Comparison of ENCODE assay signal across 24 cellular contexts in the genomic region with DNA sequence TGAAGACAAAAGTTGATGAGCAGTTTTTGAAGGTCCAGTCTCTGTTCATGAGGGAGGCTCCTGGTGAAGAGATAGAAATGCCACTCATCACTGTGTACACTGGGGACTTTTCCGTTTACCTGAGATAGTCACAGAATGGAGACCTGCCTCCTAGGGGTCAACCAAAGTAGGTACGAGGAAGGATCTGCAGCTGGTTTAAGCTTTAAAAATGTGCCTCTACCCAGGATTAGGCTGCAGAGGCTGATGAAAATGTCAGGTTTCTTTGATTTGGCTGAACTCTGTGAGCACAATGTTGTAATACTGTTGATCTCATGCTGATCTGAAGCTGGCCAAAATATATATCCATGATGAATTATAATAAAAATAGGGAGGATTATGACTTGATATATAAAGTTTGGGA.
DNase-seq lines count a peak whose midpoint lies in the region; ATAC-seq and TF ChIP-seq lines count a peak whose summit lies in the region.
"Had no signal": no experiment of that assay in that cellular context is flagged by ENCODE, and none has a peak within 500 bp of the region (broad histone marks: within the 10 kb centered on the region; RNA-seq: fewer than 3 reads in every experiment).

No MANE protein-coding gene starts in this region.

- in situ Hi-C loops in GM13976 (cut with MboI; ENCODE audit: low sequenced_read_pairs, unreplicated experiment) = no loop called here

- H3K4me1 Mint-ChIP-seq in WTC11 = peaks cover 18% of the 10 kb centered on the region
- peaks cover 30% of the 10 kb centered on the region for H3K4me1 Mint-ChIP-seq in nephron
- H3K4me1 Mint-ChIP-seq: CD4-positive, alpha-beta memory T cell; IgD-negative memory B cell had no signal

- POLR2A ChIA-PET in WTC11 (lab: Charles Lee) = interaction anchor here (0.6 kb wide), 1 partner anchor 85 kb away, joined by 6 read pairs; no protein-coding TSS in a partner anchor

- no peaks in the 10 kb centered on the region for H3K36me3 Mint-ChIP-seq in WTC11
- H3K36me3 Mint-ChIP-seq in nephron (ENCODE audit: low read depth) = no peaks in the 10 kb centered on the region

- no peaks in the 10 kb centered on the region for H3K9me3 Mint-ChIP-seq in WTC11
- no peaks in the 10 kb centered on the region for H3K9me3 Mint-ChIP-seq in nephron
- H3K9me3 Mint-ChIP-seq: HFFc6, IgD-negative memory B cell had no signal

- H3K27ac Mint-ChIP-seq in WTC11 (no peak overlapping the region), nephron (peak overlapping the region in 2 of 3 experiments; percentile 14 to 57)
- H3K27ac Mint-ChIP-seq: CD4-positive, alpha-beta memory T cell; HFFc6; IgD-negative memory B cell had no signal

- no peak for TF ChIP-seq CTCF in WTC11 (IDR thresholded peaks at IDR 0.05)
- no peak for TF ChIP-seq CTCF in nephron (IDR thresholded peaks at IDR 0.05; ENCODE audit: unreplicated experiment in 3 of 3)
- TF ChIP-seq CTCF in GM13976 (IDR thresholded peaks at IDR 0.05; ENCODE audit: borderline replicate concordance, control extremely low read depth, extremely low read depth, insufficient read depth, missing control alignments) = no peak

- no peaks in the 10 kb centered on the region for H3K27me3 Mint-ChIP-seq in WTC11 (ENCODE audit: low read depth)
- no peaks in the 10 kb centered on the region for H3K27me3 Mint-ChIP-seq in nephron (ENCODE audit: low read depth)
- H3K27me3 Mint-ChIP-seq: IgD-negative memory B cell had no signal

- ATAC-seq in GM18502 (IDR thresholded peaks at IDR 0.05; ENCODE audit: poor library complexity, unreplicated experiment) = peak; percentile 62
- ATAC-seq in WTC11 = peak; percentile 67
- ATAC-seq in HG03432 (IDR thresholded peaks at IDR 0.05; ENCODE audit: unreplicated experiment) = no peak
- ATAC-seq: GM12878 had no signal

- CTCF ChIA-PET in WTC11 (lab: Charles Lee) = interaction anchor here (0.9 to 1.6 kb wide), 2 partner anchors 35 to 699 kb away, joined by 3 to 11 read pairs; no protein-coding TSS in a partner anchor

- H3K4me3 Mint-ChIP-seq in WTC11 = no peak overlapping the region
- H3K4me3 Mint-ChIP-seq in nephron = no peak overlapping the region
- H3K4me3 Mint-ChIP-seq: CD4-positive, alpha-beta memory T cell; HFFc6; IgD-negative memory B cell had no signal

- DNase-seq in WTC11 (ENCODE audit: low spot score) = no peak
- DNase-seq in fibroblast of peridontal ligament (ENCODE audit: extremely low read depth) = peak; percentile 37
- DNase-seq in GM13976 (ENCODE audit: low spot score) = no peak
- DNase-seq in NCI-H2029 treated with DMSO at 0.1 percent for 48 hours (lab: John Stamatoyannopoulos, UW) = no peak
- no peak for DNase-seq in UCSD-AML1 (lab: John Stamatoyannopoulos, UW; ENCODE audit: unreplicated experiment)
- DNase-seq: ACHN; Caco-2; CD4-positive, alpha-beta memory T cell; DMS 273 treated with DMSO at 0.1 percent for 48 hours; DMS79 treated with DMSO at 0.1 percent for 48 hours; HFFc6; Karpas-422; NCI-H1417 treated with DMSO at 0.1 percent for 48 hours; NCI-H187; NCI-H2227 treated with DMSO at 0.1 percent for 48 hours; NCI-H510A treated with DMSO at 0.1 percent for 48 hours; NCI-H748 treated with DMSO at 0.1 percent for 48 hours; Peyer's patch; SJCRH30 had no signal

TF ChIP-seq in WTC11, 78 proteins besides CTCF, POLR2A, EP300 and RAD21:
- TF ChIP-seq ZNF671 (CRISPR knock-in tag; IDR thresholded peaks at IDR 0.05) = no peak
- TF ChIP-seq FOXP1 (CRISPR knock-in tag; IDR thresholded peaks at IDR 0.05; ENCODE audit: borderline replicate concordance) = no peak
- TF ChIP-seq JAZF1 (CRISPR knock-in tag; IDR thresholded peaks at IDR 0.05) = no peak
- TF ChIP-seq, protein P1, sequence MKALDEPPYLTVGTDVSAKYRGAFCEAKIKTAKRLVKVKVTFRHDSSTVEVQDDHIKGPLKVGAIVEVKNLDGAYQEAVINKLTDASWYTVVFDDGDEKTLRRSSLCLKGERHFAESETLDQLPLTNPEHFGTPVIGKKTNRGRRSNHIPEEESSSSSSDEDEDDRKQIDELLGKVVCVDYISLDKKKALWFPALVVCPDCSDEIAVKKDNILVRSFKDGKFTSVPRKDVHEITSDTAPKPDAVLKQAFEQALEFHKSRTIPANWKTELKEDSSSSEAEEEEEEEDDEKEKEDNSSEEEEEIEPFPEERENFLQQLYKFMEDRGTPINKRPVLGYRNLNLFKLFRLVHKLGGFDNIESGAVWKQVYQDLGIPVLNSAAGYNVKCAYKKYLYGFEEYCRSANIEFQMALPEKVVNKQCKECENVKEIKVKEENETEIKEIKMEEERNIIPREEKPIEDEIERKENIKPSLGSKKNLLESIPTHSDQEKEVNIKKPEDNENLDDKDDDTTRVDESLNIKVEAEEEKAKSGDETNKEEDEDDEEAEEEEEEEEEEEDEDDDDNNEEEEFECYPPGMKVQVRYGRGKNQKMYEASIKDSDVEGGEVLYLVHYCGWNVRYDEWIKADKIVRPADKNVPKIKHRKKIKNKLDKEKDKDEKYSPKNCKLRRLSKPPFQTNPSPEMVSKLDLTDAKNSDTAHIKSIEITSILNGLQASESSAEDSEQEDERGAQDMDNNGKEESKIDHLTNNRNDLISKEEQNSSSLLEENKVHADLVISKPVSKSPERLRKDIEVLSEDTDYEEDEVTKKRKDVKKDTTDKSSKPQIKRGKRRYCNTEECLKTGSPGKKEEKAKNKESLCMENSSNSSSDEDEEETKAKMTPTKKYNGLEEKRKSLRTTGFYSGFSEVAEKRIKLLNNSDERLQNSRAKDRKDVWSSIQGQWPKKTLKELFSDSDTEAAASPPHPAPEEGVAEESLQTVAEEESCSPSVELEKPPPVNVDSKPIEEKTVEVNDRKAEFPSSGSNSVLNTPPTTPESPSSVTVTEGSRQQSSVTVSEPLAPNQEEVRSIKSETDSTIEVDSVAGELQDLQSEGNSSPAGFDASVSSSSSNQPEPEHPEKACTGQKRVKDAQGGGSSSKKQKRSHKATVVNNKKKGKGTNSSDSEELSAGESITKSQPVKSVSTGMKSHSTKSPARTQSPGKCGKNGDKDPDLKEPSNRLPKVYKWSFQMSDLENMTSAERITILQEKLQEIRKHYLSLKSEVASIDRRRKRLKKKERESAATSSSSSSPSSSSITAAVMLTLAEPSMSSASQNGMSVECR (CRISPR knock-in tag; IDR thresholded peaks at IDR 0.05; ENCODE audit: borderline replicate concordance) = no peak
- TF ChIP-seq, protein P2, sequence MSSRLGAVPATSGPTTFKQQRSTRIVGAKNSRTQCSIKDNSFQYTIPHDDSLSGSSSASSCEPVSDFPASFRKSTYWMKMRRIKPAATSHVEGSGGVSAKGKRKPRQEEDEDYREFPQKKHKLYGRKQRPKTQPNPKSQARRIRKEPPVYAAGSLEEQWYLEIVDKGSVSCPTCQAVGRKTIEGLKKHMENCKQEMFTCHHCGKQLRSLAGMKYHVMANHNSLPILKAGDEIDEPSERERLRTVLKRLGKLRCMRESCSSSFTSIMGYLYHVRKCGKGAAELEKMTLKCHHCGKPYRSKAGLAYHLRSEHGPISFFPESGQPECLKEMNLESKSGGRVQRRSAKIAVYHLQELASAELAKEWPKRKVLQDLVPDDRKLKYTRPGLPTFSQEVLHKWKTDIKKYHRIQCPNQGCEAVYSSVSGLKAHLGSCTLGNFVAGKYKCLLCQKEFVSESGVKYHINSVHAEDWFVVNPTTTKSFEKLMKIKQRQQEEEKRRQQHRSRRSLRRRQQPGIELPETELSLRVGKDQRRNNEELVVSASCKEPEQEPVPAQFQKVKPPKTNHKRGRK (CRISPR knock-in tag; IDR thresholded peaks at IDR 0.05; ENCODE audit: borderline replicate concordance) = no peak
- TF ChIP-seq, protein P3, sequence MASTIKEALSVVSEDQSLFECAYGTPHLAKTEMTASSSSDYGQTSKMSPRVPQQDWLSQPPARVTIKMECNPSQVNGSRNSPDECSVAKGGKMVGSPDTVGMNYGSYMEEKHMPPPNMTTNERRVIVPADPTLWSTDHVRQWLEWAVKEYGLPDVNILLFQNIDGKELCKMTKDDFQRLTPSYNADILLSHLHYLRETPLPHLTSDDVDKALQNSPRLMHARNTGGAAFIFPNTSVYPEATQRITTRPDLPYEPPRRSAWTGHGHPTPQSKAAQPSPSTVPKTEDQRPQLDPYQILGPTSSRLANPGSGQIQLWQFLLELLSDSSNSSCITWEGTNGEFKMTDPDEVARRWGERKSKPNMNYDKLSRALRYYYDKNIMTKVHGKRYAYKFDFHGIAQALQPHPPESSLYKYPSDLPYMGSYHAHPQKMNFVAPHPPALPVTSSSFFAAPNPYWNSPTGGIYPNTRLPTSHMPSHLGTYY (CRISPR knock-in tag; IDR thresholded peaks at IDR 0.05) = no peak
- no peak for TF ChIP-seq HMGA2 (CRISPR knock-in tag; IDR thresholded peaks at IDR 0.05)
- no peak for TF ChIP-seq IRF2 (CRISPR knock-in tag; IDR thresholded peaks at IDR 0.05; ENCODE audit: borderline replicate concordance, low read depth)
- no peak for TF ChIP-seq RORB (CRISPR knock-in tag; IDR thresholded peaks at IDR 0.05)
- no peak for TF ChIP-seq ELF4 (CRISPR knock-in tag; IDR thresholded peaks at IDR 0.05; ENCODE audit: low read depth)
- TF ChIP-seq, protein P4, sequence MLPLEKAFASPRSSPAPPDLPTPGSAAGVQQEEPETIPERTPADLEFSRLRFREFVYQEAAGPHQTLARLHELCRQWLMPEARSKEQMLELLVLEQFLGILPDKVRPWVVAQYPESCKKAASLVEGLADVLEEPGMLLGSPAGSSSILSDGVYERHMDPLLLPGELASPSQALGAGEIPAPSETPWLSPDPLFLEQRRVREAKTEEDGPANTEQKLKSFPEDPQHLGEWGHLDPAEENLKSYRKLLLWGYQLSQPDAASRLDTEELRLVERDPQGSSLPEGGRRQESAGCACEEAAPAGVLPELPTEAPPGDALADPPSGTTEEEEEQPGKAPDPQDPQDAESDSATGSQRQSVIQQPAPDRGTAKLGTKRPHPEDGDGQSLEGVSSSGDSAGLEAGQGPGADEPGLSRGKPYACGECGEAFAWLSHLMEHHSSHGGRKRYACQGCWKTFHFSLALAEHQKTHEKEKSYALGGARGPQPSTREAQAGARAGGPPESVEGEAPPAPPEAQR (CRISPR knock-in tag; IDR thresholded peaks at IDR 0.05) = no peak
- TF ChIP-seq SP1 (CRISPR knock-in tag; conservative IDR thresholded peaks at IDR 0.05) = no peak
- TF ChIP-seq, protein P5, sequence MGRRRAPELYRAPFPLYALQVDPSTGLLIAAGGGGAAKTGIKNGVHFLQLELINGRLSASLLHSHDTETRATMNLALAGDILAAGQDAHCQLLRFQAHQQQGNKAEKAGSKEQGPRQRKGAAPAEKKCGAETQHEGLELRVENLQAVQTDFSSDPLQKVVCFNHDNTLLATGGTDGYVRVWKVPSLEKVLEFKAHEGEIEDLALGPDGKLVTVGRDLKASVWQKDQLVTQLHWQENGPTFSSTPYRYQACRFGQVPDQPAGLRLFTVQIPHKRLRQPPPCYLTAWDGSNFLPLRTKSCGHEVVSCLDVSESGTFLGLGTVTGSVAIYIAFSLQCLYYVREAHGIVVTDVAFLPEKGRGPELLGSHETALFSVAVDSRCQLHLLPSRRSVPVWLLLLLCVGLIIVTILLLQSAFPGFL (CRISPR knock-in tag; IDR thresholded peaks at IDR 0.05; ENCODE audit: borderline replicate concordance) = no peak
TF ChIP-seq in WTC11: peak in this region for 0.
